9 cellular contexts compared by ENCODE assay signal in the genomic region with DNA sequence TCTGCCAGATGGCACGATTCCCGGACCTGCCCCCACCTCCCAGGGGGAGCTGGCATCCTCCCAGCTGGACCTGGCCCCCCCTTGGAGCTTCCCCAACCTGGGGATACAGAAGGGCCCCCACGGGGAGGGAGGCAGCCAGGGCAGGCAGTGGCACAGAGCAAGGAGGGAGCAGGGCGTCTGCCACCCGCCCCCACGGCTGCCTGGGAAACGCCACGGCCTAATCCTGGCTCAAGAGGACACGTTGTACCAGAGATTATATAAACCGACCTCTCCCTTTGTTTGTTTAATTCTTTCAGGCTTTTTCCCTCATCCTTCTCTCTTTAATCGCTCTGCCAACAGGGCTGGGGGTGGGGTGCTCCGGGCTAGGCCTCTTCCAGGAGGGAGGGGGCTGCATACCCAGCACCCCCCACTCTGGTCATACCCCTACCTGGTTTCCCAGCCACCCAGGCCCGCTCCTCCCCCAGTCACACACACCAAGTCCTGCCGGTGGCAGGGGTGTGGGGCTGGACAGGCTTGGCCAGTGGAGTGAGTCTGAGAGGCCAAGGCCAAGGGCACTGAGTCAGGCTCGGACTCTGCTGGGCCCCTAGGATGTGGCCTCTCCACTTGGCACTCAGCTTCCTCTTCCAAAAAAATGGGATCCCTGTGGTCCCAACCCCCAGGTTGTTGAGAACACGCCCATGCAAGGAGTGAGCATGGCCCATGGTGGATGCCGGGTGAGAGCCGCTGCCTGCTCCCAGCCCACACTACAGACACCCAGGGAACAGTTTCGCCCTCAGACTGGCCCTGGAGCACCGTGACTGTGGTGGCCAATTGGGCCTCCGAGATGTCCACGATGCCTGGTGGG. TPM values are rescaled to one million over a fixed set of nuclear protein-coding genes. Genes with fewer than 3 reads are reported as not detected.
DNase-seq lines count a peak whose midpoint lies in the region; ATAC-seq and TF ChIP-seq lines count a peak whose summit lies in the region.
"Had no signal": no experiment of that assay in that cellular context is flagged by ENCODE, and none has a peak within 500 bp of the region (broad histone marks: within the 10 kb centered on the region; RNA-seq: fewer than 3 reads in every experiment).

No MANE protein-coding gene starts in this region.

- intact Hi-C loops in dorsolateral prefrontal cortex (cut with DNase I): no loop called here

- no peaks in the 10 kb centered on the region for H3K27me3 ChIP-seq in dorsolateral prefrontal cortex

- no peak for TF ChIP-seq CTCF in dorsolateral prefrontal cortex (IDR thresholded peaks at IDR 0.05 in 54 of 56, conservative IDR thresholded peaks at IDR 0.05 in 2 of 56; ENCODE audit: low read depth in 1 of 56, partially characterized antibody in 56 of 56)

- ATAC-seq in HG03045 (IDR thresholded peaks at IDR 0.05; ENCODE audit: unreplicated experiment) (no peak), HG03469 (IDR thresholded peaks at IDR 0.05; ENCODE audit: unreplicated experiment) (no peak)
- ATAC-seq: activated CD4-positive, alpha-beta T cell treated with anti-CD3 and anti-CD28 coated beads for 36 hours had no signal

- DNase-seq in NCI-H2081 (lab: John Stamatoyannopoulos, UW) (peak; percentile 69 to 76), NCI-H2081 treated with DMSO at 0.1 percent for 48 hours (lab: John Stamatoyannopoulos, UW) (no peak), dorsolateral prefrontal cortex (peak; percentile 35 to 78 (median 66)), mesenteric fat pad (ENCODE audit: low spot score) (peak; percentile 93), activated gamma-delta T cell treated with Interleukin-2 at 50 U/mL for 16 hours (no peak), NCI-H187 treated with DMSO at 0.1 percent for 48 hours (lab: John Stamatoyannopoulos, UW) (no peak)
- DNase-seq: activated CD4-positive, alpha-beta T cell treated with anti-CD3 and anti-CD28 coated beads for 36 hours had no signal

- peak overlapping the region in 51 of 59 donors; percentile 15 to 95 (median 67) for H3K27ac ChIP-seq in dorsolateral prefrontal cortex

- H3K4me3 ChIP-seq in dorsolateral prefrontal cortex: no peak overlapping the region

RNA-seq across cellular contexts. Expression of a gene that starts 29.5 kb away (rescaled TPM):
- total RNA-seq in dorsolateral prefrontal cortex: 100 to 1,000 TPM in 118 of 120 experiments, 10 to 100 TPM in 2; 98.0 to 269 (median 135) TPM
- total RNA-seq in mesenteric fat pad: 207 TPM

Comparison
In these comparisons a context has a peak if more than half of its experiments do, and no peak if none do; other contexts are left out.
1. DNase-seq: peak in NCI-H2081 (2 of 2), dorsolateral prefrontal cortex (10 of 10) and mesenteric fat pad (single experiment); none in NCI-H2081 treated with DMSO at 0.1 percent for 48 hours (single experiment), activated gamma-delta T cell treated with Interleukin-2 at 50 U/mL for 16 hours (single experiment) and NCI-H187 treated with DMSO at 0.1 percent for 48 hours (single experiment).